ENCODE assay signal across 19 cellular contexts in the genomic region with DNA sequence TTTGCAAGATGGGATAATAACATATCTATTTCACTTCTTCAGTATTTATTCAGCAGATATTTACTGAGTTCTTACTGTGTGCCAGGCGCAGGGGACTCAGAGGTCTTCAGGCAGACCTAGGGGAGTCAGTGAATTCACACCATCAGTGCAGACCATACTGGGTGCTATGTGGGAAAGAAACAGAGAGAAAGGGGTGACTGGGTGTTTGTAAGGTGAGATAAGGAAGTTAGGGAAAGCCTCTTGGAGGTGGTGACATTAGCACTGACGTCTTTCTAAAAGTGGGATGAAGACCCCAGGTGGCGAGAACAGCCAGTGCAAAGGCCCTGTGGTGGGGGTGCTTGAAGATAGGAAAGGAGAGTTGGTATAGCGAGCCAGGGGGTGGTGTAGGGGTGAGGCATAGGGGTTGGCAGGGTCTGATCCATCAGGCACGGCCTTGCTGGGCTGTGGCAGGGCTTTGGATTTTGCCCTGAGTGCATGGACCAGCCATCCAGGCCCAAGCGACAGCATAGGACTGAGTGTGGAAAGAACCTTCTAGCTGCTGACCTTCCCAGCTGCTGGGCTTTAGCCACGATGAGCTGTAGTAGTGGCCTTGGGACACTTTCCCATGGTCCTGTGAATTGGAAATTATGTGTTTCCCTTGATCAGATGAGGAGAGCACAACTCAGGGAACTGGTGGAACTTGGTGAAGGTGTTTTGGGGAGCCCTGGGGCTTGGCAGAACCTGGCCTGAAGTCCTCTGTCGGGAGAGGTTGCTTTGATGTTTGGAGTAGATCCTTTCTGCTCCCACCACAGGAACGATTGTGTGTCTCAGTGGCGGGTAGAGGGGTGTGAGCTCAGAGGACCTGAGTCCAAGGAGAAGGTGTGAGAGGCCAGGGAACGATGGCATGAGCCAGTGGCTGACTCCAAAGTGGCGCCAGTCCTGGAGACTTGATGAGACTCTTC. TPM values are rescaled to one million over a fixed set of nuclear protein-coding genes. Genes with fewer than 3 reads are reported as not detected.
A peak's percentile ranks its signal among the peaks of the same experiment; 100 is the strongest.
DNase-seq lines count a peak whose midpoint lies in the region; ATAC-seq, FAIRE-seq and TF ChIP-seq lines count a peak whose summit lies in the region.
"Had no signal": no experiment of that assay in that cellular context is flagged by ENCODE, and none has a peak within 500 bp of the region (broad histone marks: within the 10 kb centered on the region; RNA-seq: fewer than 3 reads in every experiment).

No MANE protein-coding gene starts in this region.

- H3K79me2 ChIP-seq in K562 (ENCODE audit: control insufficient read depth, insufficient read depth, low read length) (peaks cover 7% of the 10 kb centered on the region), MM.1S (ENCODE audit: low read length) (no peaks in the 10 kb centered on the region)

- TF ChIP-seq POLR2A in K562 (conservative IDR thresholded peaks at IDR 0.05) = no peak

- H3K27me3 Mint-ChIP-seq in activated CD4-positive, alpha-beta T cell treated with anti-CD3 and anti-CD28 coated beads, Interleukin-2, amount 10 ng/mL, durations not matched to agents 24 days and 14 days = no peaks in the 10 kb centered on the region
- H3K27me3 Mint-ChIP-seq in stimulated activated memory B cell treated with anti-CD40 and anti-IgM and Interleukin-4, amounts not matched to agents 10 μg/mL and 1 μg/mL and 100 μg/mL, for 72 hours = no peaks in the 10 kb centered on the region

- peak overlapping the region in 1 of 2 experiments; percentile 16; a peak in 1 of 4 replicates for H3K9ac ChIP-seq in K562 (ENCODE audit: insufficient read depth in 1 of 2, low read depth in 2 of 2, low read length in 2 of 2)
- H3K9ac ChIP-seq in MM.1S (ENCODE audit: low read length) = no peak overlapping the region

- H3K4me1 Mint-ChIP-seq in activated CD4-positive, alpha-beta T cell treated with anti-CD3 and anti-CD28 coated beads, Interleukin-2, amount 10 ng/mL, durations not matched to agents 24 days and 14 days = peaks cover 56% of the 10 kb centered on the region
- peaks cover 43% of the 10 kb centered on the region for H3K4me1 Mint-ChIP-seq in stimulated activated memory B cell treated with anti-CD40 and anti-IgM and Interleukin-4, amounts not matched to agents 10 μg/mL and 1 μg/mL and 100 μg/mL, for 72 hours

- no peak overlapping the region for H3K4me2 ChIP-seq in K562 (ENCODE audit: insufficient read depth, low read length)
- H3K4me2 ChIP-seq in MM.1S (ENCODE audit: low read depth, low read length) = no peak overlapping the region

- H3K4me3 Mint-ChIP-seq in activated CD4-positive, alpha-beta T cell treated with anti-CD3 and anti-CD28 coated beads, Interleukin-2, amount 10 ng/mL, durations not matched to agents 24 days and 14 days = no peak overlapping the region
- no peak overlapping the region for H3K4me3 Mint-ChIP-seq in stimulated activated memory B cell treated with anti-CD40 and anti-IgM and Interleukin-4, amounts not matched to agents 10 μg/mL and 1 μg/mL and 100 μg/mL, for 72 hours

- H3K27ac ChIP-seq in K562 (ENCODE audit: extremely low read depth, low read depth, low read length) = no peak overlapping the region
- H3K27ac ChIP-seq in MM.1S (ENCODE audit: low read length) = no peak overlapping the region

- CTCF ChIA-PET in K562 (lab: Yijun Ruan, JAX; ENCODE audit: low intra/inter-chr PET ratio) = interaction anchor here (5.2 kb wide), 1 partner anchor 289 kb away, joined by 58 read pairs; no protein-coding TSS in a partner anchor

- no peak for TF ChIP-seq EP300 in K562 (IDR thresholded peaks at IDR 0.05; ENCODE audit: low read length)

- no peaks in the 10 kb centered on the region for H3K9me1 ChIP-seq in K562 (ENCODE audit: control insufficient read depth, insufficient read depth, low read length)

- H3K27ac Mint-ChIP-seq in activated CD4-positive, alpha-beta T cell treated with anti-CD3 and anti-CD28 coated beads, Interleukin-2, amount 10 ng/mL, durations not matched to agents 24 days and 14 days = peak overlapping the region; percentile 6
- peak overlapping the region; percentile 1 for H3K27ac Mint-ChIP-seq in stimulated activated memory B cell treated with anti-CD40 and anti-IgM and Interleukin-4, amounts not matched to agents 10 μg/mL and 1 μg/mL and 100 μg/mL, for 72 hours

- H3K36me3 ChIP-seq in K562 (ENCODE audit: control insufficient read depth, insufficient read depth, low read length) (no peaks in the 10 kb centered on the region), MM.1S (replicated peaks; ENCODE audit: insufficient read depth, low read length) (no peaks in the 10 kb centered on the region)
- H3K36me3 ChIP-seq: breast epithelium had no signal

- H2AFZ ChIP-seq in K562 (ENCODE audit: low read depth, low read length) = no peak overlapping the region
- no peak overlapping the region for H2AFZ ChIP-seq in MM.1S (ENCODE audit: low read length)

- no peaks in the 10 kb centered on the region for H3K9me2 ChIP-seq in MM.1S (replicated peaks; ENCODE audit: insufficient read depth, low read length)

- H4K20me1 ChIP-seq in K562 (replicated peaks; ENCODE audit: control insufficient read depth, insufficient read depth, low read length) (peaks cover 11% of the 10 kb centered on the region; the same call in 1 of the 2 replicates), MM.1S (ENCODE audit: insufficient read depth, low read length) (no peaks in the 10 kb centered on the region)

- H3K9me3 ChIP-seq in K562 (replicated peaks; ENCODE audit: control insufficient read depth, insufficient read depth, low read depth, low read length) (no peaks in the 10 kb centered on the region), MM.1S (replicated peaks; ENCODE audit: insufficient read depth, low read length) (no peaks in the 10 kb centered on the region)
- H3K9me3 ChIP-seq: breast epithelium had no signal

- H3K4me3 ChIP-seq in K562 (no peak overlapping the region), MM.1S (ENCODE audit: low read length) (no peak overlapping the region)
- H3K4me3 ChIP-seq: GM12878, lung had no signal

- no peaks in the 10 kb centered on the region for H3K9me3 Mint-ChIP-seq in activated CD4-positive, alpha-beta T cell treated with anti-CD3 and anti-CD28 coated beads, Interleukin-2, amount 10 ng/mL, durations not matched to agents 24 days and 14 days
- no peaks in the 10 kb centered on the region for H3K9me3 Mint-ChIP-seq in stimulated activated memory B cell treated with anti-CD40 and anti-IgM and Interleukin-4, amounts not matched to agents 10 μg/mL and 1 μg/mL and 100 μg/mL, for 72 hours

- POLR2A ChIA-PET in K562 (lab: Yijun Ruan, JAX) = interaction anchor here (0.6 to 1.2 kb wide), 4 partner anchors 11 to 211 kb away, joined by 3 to 6 read pairs (median 4); a partner anchor contains a TSS

- peaks cover 6% of the 10 kb centered on the region for H3K36me3 Mint-ChIP-seq in activated CD4-positive, alpha-beta T cell treated with anti-CD3 and anti-CD28 coated beads, Interleukin-2, amount 10 ng/mL, durations not matched to agents 24 days and 14 days (ENCODE audit: low read depth)
- peaks cover 6% of the 10 kb centered on the region for H3K36me3 Mint-ChIP-seq in stimulated activated memory B cell treated with anti-CD40 and anti-IgM and Interleukin-4, amounts not matched to agents 10 μg/mL and 1 μg/mL and 100 μg/mL, for 72 hours

- BruUV-seq in K562 (replicated peaks; lab: Mats Ljungman, UMichigan) = no TSS peak

- H3K4me1 ChIP-seq in K562 (replicated peaks in 1 of 2; ENCODE audit: control insufficient read depth in 2 of 2, insufficient read depth in 2 of 2, low read length in 2 of 2) (peaks cover 11 to 25% of the 10 kb centered on the region in 2 experiments; a peak in 4 of 5 replicates), MM.1S (ENCODE audit: low read length) (peaks cover 22% of the 10 kb centered on the region)

- H3F3A ChIP-seq in MM.1S (ENCODE audit: insufficient read depth, low read length) = peaks cover 34% of the 10 kb centered on the region

- WGBS in K562 (ENCODE audit: insufficient coverage, low coverage, missing lambda C conversion rate) = 41% methylated on average over 12 of the region's 12 CpGs

- DNase-seq in activated CD4-positive, alpha-beta T cell treated with anti-CD3 and anti-CD28 coated beads, Interleukin-2, amount 10 ng/mL, durations not matched to agents 24 days and 14 days = no peak
- DNase-seq in activated CD4-positive, alpha-beta T cell treated with anti-CD3 and anti-CD28 coated beads, Interleukin-2, amount 50 U/mL, for 4 hours = no peak
- DNase-seq in K562 (ENCODE audit: extremely low read depth in 1 of 4, low spot score in 3 of 4) = no peak
- no peak for DNase-seq in MM.1S
- DNase-seq: activated gamma-delta T cell; NCI-H1417 treated with DMSO at 0.1 percent for 48 hours; NCI-H446; stimulated activated CD4-positive, alpha-beta T cell treated with anti-CD3 and anti-CD28 coated beads, Interleukin-2, amount 100 ng/mL, for 24 hours; stimulated activated CD8-positive, alpha-beta memory T cell treated with anti-CD3 and anti-CD28 coated beads, Interleukin-4, amount 100 ng/mL, for 48 hours had no signal

- ATAC-seq in K562 (no peak), GM21619 (IDR thresholded peaks at IDR 0.05; ENCODE audit: unreplicated experiment) (no peak)
- no peak for ATAC-seq in stimulated activated memory B cell treated with anti-CD40 and anti-IgM and Interleukin-4, amounts not matched to agents 10 μg/mL and 1 μg/mL and 100 μg/mL, for 72 hours
- ATAC-seq: GM12878, right cardiac atrium had no signal

- intact Hi-C loops in activated CD4-positive, alpha-beta T cell treated with anti-CD3 and anti-CD28 coated beads, Interleukin-2, amount 10 ng/mL, durations not matched to agents 24 days and 14 days (cut with micrococcal nuclease) = loop anchor here (2.0 to 10.0 kb wide), 3 partner anchors 37 to 325 kb away; a partner anchor contains a TSS
- intact Hi-C loops in K562 (cut with micrococcal nuclease) = loop anchor here (10.0 kb wide), 2 partner anchors 55 to 125 kb away; no protein-coding TSS in a partner anchor

- no peak for TF ChIP-seq CTCF in K562 (IDR thresholded peaks at IDR 0.05 in 2 of 3, conservative IDR thresholded peaks at IDR 0.05 in 1 of 3; ENCODE audit: insufficient read depth in 2 of 3, low read depth in 1 of 3, low read length in 3 of 3)
- TF ChIP-seq CTCF in MM.1S (IDR thresholded peaks at IDR 0.05; ENCODE audit: low read length) = no peak

- in situ Hi-C loops in K562 (cut with MboI) = loop anchor here (5.0 kb wide), 2 partner anchors 92 to 303 kb away; no protein-coding TSS in a partner anchor

- FAIRE-seq in K562 (lab: Jason Lieb, UNC) = no peak
- FAIRE-seq: A204.1, GM12878, urothelium cell line had no signal

- no peak for TF ChIP-seq RAD21 in K562 (CRISPR knock-in tag; conservative IDR thresholded peaks at IDR 0.05 in 1 of 2, IDR thresholded peaks at IDR 0.05 in 1 of 2)

- H3K27me3 ChIP-seq in K562 (ENCODE audit: control insufficient read depth in 2 of 2, insufficient read depth in 2 of 2, low read length in 2 of 2) (peaks cover 0 to 19% of the 10 kb centered on the region in 2 experiments; a peak in 3 of 5 replicates), MM.1S (replicated peaks; ENCODE audit: insufficient read depth, low read length) (no peaks in the 10 kb centered on the region)
- H3K27me3 ChIP-seq: breast epithelium had no signal

RNA-seq across cellular contexts. Expression of a gene that starts 3.9 kb away (rescaled TPM):
- total RNA-seq in activated CD4-positive, alpha-beta T cell treated with anti-CD3 and anti-CD28 coated beads, Interleukin-2, amount 10 ng/mL, durations not matched to agents 24 days and 14 days = 152 and 153 TPM in 2 replicates
- 6.9 and 32.4 TPM in 2 replicates for total RNA-seq in K562 (2011; cell fraction: chromatin; rRNA removed; ENCODE audit: low replicate concordance)
- 49.0 and 69.4 TPM in 2 replicates for total RNA-seq in K562 (2011; cell fraction: nucleolus; rRNA removed)
- total RNA-seq in K562 (2011; cell fraction: nucleoplasm; rRNA removed) = 25.5 and 31.5 TPM in 2 replicates
- total RNA-seq in K562 (2014; rRNA removed) (2.9 and 3.3 TPM in 2 replicates), K562 (2014; rRNA removed; fragmentation: Illumina TruSeq; extraction: Trizol) (0.29 and 0.44 TPM in 2 replicates), K562 (2015; rRNA removed; fragmentation: Illumina TruSeq; extraction: Trizol) (1.8 and 2.3 TPM in 2 replicates), K562 (2021) (7.1 and 7.5 TPM in 2 replicates)
- polyA plus RNA-seq in K562 (2011; rRNA removed) (3.8 and 6.4 TPM in 2 replicates), K562 (2014; fragmentation: Illumina TruSeq; extraction: Trizol) (1.1 and 1.4 TPM in 2 replicates), K562 (2014; fragmentation: Nextera tagmentation; extraction: Ambion mirVana) (under 1 TPM; 0.04 to 0.10 TPM), K562 (2014; rRNA removed) (6.2 and 7.2 TPM in 2 replicates)
- polyA plus RNA-seq in K562 (2011; cell fraction: cytosol; rRNA removed) = 11.2 and 23.7 TPM in 2 replicates
- 30.0 and 38.3 TPM in 2 replicates for polyA plus RNA-seq in K562 (2011; cell fraction: nucleus; rRNA removed)
- polyA plus RNA-seq in K562 (2012) = 8.5 and 19.6 TPM in 2 replicates
- polyA minus RNA-seq in K562 (2011; rRNA and poly(A)+ RNA removed) = 1.2 and 1.6 TPM in 2 replicates
- 6.1 and 17.1 TPM in 2 replicates for polyA minus RNA-seq in K562 (2011; cell fraction: cytosol; rRNA and poly(A)+ RNA removed)
- 33.7 and 41.5 TPM in 2 replicates for polyA minus RNA-seq in K562 (2011; cell fraction: nucleus; rRNA and poly(A)+ RNA removed)

RNA-seq across cellular contexts. Expression of a gene that starts 9.2 kb away (rescaled TPM):
- total RNA-seq in activated CD4-positive, alpha-beta T cell treated with anti-CD3 and anti-CD28 coated beads, Interleukin-2, amount 10 ng/mL, durations not matched to agents 24 days and 14 days = not detected in 2 replicates
- total RNA-seq in K562 (2011; cell fraction: chromatin; rRNA removed; ENCODE audit: low replicate concordance) = not detected in 2 replicates
- not detected in 2 replicates for total RNA-seq in K562 (2011; cell fraction: nucleolus; rRNA removed)
- total RNA-seq in K562 (2011; cell fraction: nucleoplasm; rRNA removed) = not detected in 2 replicates
- total RNA-seq in K562 (2014; rRNA removed) = not detected in 2 replicates
- not detected in 2 replicates for total RNA-seq in K562 (2014; rRNA removed; fragmentation: Illumina TruSeq; extraction: Trizol)
- not detected in 2 replicates for total RNA-seq in K562 (2015; rRNA removed; fragmentation: Illumina TruSeq; extraction: Trizol)
- total RNA-seq in K562 (2021) = not detected in 2 replicates
- polyA plus RNA-seq in K562 (2011; rRNA removed) = not detected in 2 replicates
- not detected in 2 replicates for polyA plus RNA-seq in K562 (2011; cell fraction: cytosol; rRNA removed)
- not detected in 2 replicates for polyA plus RNA-seq in K562 (2011; cell fraction: nucleus; rRNA removed)
- polyA plus RNA-seq in K562 (2012) = not detected in 2 replicates
- polyA plus RNA-seq in K562 (2014; fragmentation: Illumina TruSeq; extraction: Trizol) = not detected in 2 replicates
- not detected for polyA plus RNA-seq in K562 (2014; fragmentation: Nextera tagmentation; extraction: Ambion mirVana)
- polyA plus RNA-seq in K562 (2014; rRNA removed) = not detected in 2 replicates
- not detected in 2 replicates for polyA minus RNA-seq in K562 (2011; rRNA and poly(A)+ RNA removed)
- not detected in 2 replicates for polyA minus RNA-seq in K562 (2011; cell fraction: cytosol; rRNA and poly(A)+ RNA removed)
- not detected in 2 replicates for polyA minus RNA-seq in K562 (2011; cell fraction: nucleus; rRNA and poly(A)+ RNA removed)
- total RNA-seq: activated CD8-positive, alpha-beta memory T cell treated with anti-CD3 and anti-CD28 coated beads for 36 hours; breast epithelium; fibroblast of villous mesenchyme; GM12878; lung; right cardiac atrium had no signal
- polyA plus RNA-seq: GM12878, lung, right cardiac atrium had no signal

RNA-seq across cellular contexts. Expression of a gene that starts 13.5 kb away (rescaled TPM):
- not detected in 2 replicates for total RNA-seq in activated CD4-positive, alpha-beta T cell treated with anti-CD3 and anti-CD28 coated beads, Interleukin-2, amount 10 ng/mL, durations not matched to agents 24 days and 14 days
- total RNA-seq in K562 (2011; cell fraction: chromatin; rRNA removed; ENCODE audit: low replicate concordance) = not detected in 2 replicates
- not detected in 2 replicates for total RNA-seq in K562 (2011; cell fraction: nucleolus; rRNA removed)
- total RNA-seq in K562 (2011; cell fraction: nucleoplasm; rRNA removed) = not detected in 2 replicates
- total RNA-seq in K562 (2014; rRNA removed) (not detected in 2 replicates), K562 (2014; rRNA removed; fragmentation: Illumina TruSeq; extraction: Trizol) (not detected in 2 replicates), K562 (2015; rRNA removed; fragmentation: Illumina TruSeq; extraction: Trizol) (not detected in 2 replicates), K562 (2021) (not detected in 2 replicates)
- polyA plus RNA-seq in K562 (2011; rRNA removed) (not detected in 2 replicates), K562 (2014; fragmentation: Illumina TruSeq; extraction: Trizol) (not detected in 2 replicates), K562 (2014; fragmentation: Nextera tagmentation; extraction: Ambion mirVana) (not detected), K562 (2014; rRNA removed) (not detected in 2 replicates)
- polyA plus RNA-seq in K562 (2011; cell fraction: cytosol; rRNA removed) = not detected in 2 replicates
- not detected in 2 replicates for polyA plus RNA-seq in K562 (2011; cell fraction: nucleus; rRNA removed)
- polyA plus RNA-seq in K562 (2012) = not detected in 2 replicates
- not detected in 2 replicates for polyA minus RNA-seq in K562 (2011; rRNA and poly(A)+ RNA removed)
- not detected in 2 replicates for polyA minus RNA-seq in K562 (2011; cell fraction: cytosol; rRNA and poly(A)+ RNA removed)
- polyA minus RNA-seq in K562 (2011; cell fraction: nucleus; rRNA and poly(A)+ RNA removed) = not detected in 2 replicates
- total RNA-seq: activated CD8-positive, alpha-beta memory T cell treated with anti-CD3 and anti-CD28 coated beads for 36 hours; breast epithelium; fibroblast of villous mesenchyme; GM12878; lung; right cardiac atrium had no signal
- polyA plus RNA-seq: GM12878, lung, right cardiac atrium had no signal

RNA-seq across cellular contexts. Expression of a gene that starts 16.4 kb away (rescaled TPM):
- not detected in 2 replicates for total RNA-seq in activated CD4-positive, alpha-beta T cell treated with anti-CD3 and anti-CD28 coated beads, Interleukin-2, amount 10 ng/mL, durations not matched to agents 24 days and 14 days
- total RNA-seq in K562 (2011; cell fraction: chromatin; rRNA removed; ENCODE audit: low replicate concordance) = not detected in 2 replicates
- total RNA-seq in K562 (2011; cell fraction: nucleolus; rRNA removed) = not detected in 2 replicates
- not detected in 2 replicates for total RNA-seq in K562 (2011; cell fraction: nucleoplasm; rRNA removed)
- total RNA-seq in K562 (2014; rRNA removed) (not detected in 2 replicates), K562 (2014; rRNA removed; fragmentation: Illumina TruSeq; extraction: Trizol) (not detected in 2 replicates), K562 (2015; rRNA removed; fragmentation: Illumina TruSeq; extraction: Trizol) (not detected in 2 replicates), K562 (2021) (not detected in 2 replicates)
- polyA plus RNA-seq in K562 (2011; rRNA removed) (not detected in 2 replicates), K562 (2014; fragmentation: Illumina TruSeq; extraction: Trizol) (not detected in 2 replicates), K562 (2014; fragmentation: Nextera tagmentation; extraction: Ambion mirVana) (not detected), K562 (2014; rRNA removed) (not detected in 2 replicates)
- not detected in 2 replicates for polyA plus RNA-seq in K562 (2011; cell fraction: cytosol; rRNA removed)
- polyA plus RNA-seq in K562 (2011; cell fraction: nucleus; rRNA removed) = not detected in 2 replicates
- polyA plus RNA-seq in K562 (2012) = not detected in 2 replicates
- not detected in 2 replicates for polyA minus RNA-seq in K562 (2011; rRNA and poly(A)+ RNA removed)
- not detected in 2 replicates for polyA minus RNA-seq in K562 (2011; cell fraction: cytosol; rRNA and poly(A)+ RNA removed)
- not detected in 2 replicates for polyA minus RNA-seq in K562 (2011; cell fraction: nucleus; rRNA and poly(A)+ RNA removed)
- total RNA-seq: activated CD8-positive, alpha-beta memory T cell treated with anti-CD3 and anti-CD28 coated beads for 36 hours; breast epithelium; fibroblast of villous mesenchyme; GM12878; lung; right cardiac atrium had no signal
- polyA plus RNA-seq: GM12878, lung, right cardiac atrium had no signal

RNA-seq across cellular contexts. Expression of a gene that starts 21.2 kb away (rescaled TPM):
- not detected in 2 replicates for total RNA-seq in activated CD4-positive, alpha-beta T cell treated with anti-CD3 and anti-CD28 coated beads, Interleukin-2, amount 10 ng/mL, durations not matched to agents 24 days and 14 days
- not detected in 2 replicates for total RNA-seq in K562 (2011; cell fraction: chromatin; rRNA removed; ENCODE audit: low replicate concordance)
- total RNA-seq in K562 (2011; cell fraction: nucleolus; rRNA removed) = not detected in 2 replicates
- total RNA-seq in K562 (2011; cell fraction: nucleoplasm; rRNA removed) = not detected in 2 replicates
- total RNA-seq in K562 (2014; rRNA removed) = not detected in 2 replicates
- not detected in 2 replicates for total RNA-seq in K562 (2014; rRNA removed; fragmentation: Illumina TruSeq; extraction: Trizol)
- not detected in 2 replicates for total RNA-seq in K562 (2015; rRNA removed; fragmentation: Illumina TruSeq; extraction: Trizol)
- not detected in 2 replicates for total RNA-seq in K562 (2021)
- not detected in 2 replicates for polyA plus RNA-seq in K562 (2011; rRNA removed)
- polyA plus RNA-seq in K562 (2011; cell fraction: cytosol; rRNA removed) = not detected in 2 replicates
- polyA plus RNA-seq in K562 (2011; cell fraction: nucleus; rRNA removed) = not detected in 2 replicates
- polyA plus RNA-seq in K562 (2012) = not detected in 2 replicates
- not detected in 2 replicates for polyA plus RNA-seq in K562 (2014; fragmentation: Illumina TruSeq; extraction: Trizol)
- not detected for polyA plus RNA-seq in K562 (2014; fragmentation: Nextera tagmentation; extraction: Ambion mirVana)
- not detected in 2 replicates for polyA plus RNA-seq in K562 (2014; rRNA removed)
- not detected in 2 replicates for polyA minus RNA-seq in K562 (2011; rRNA and poly(A)+ RNA removed)
- not detected in 2 replicates for polyA minus RNA-seq in K562 (2011; cell fraction: cytosol; rRNA and poly(A)+ RNA removed)
- not detected in 2 replicates for polyA minus RNA-seq in K562 (2011; cell fraction: nucleus; rRNA and poly(A)+ RNA removed)
- total RNA-seq: activated CD8-positive, alpha-beta memory T cell treated with anti-CD3 and anti-CD28 coated beads for 36 hours; breast epithelium; fibroblast of villous mesenchyme; GM12878; lung; right cardiac atrium had no signal
- polyA plus RNA-seq: lung, right cardiac atrium had no signal
